In genomic region chr15:30603796-30604195, GRCh38 we compare ENCODE assay signal across 6 cellular contexts. TPM values are rescaled to one million over a fixed set of nuclear protein-coding genes. Genes with fewer than 3 reads are reported as not detected.
"Had no signal": no experiment of that assay in that cellular context is flagged by ENCODE, and none has a peak within 500 bp of the region (broad histone marks: within the 10 kb centered on the region; RNA-seq: fewer than 3 reads in every experiment).

GOLGA8H (plus strand) TSS chr15:30604028; CDS start chr15:30604126, 98 bp downstream.

RNA-seq across cellular contexts. Expression of gene GOLGA8H, which starts in this region (rescaled TPM):
- total RNA-seq: activated CD4-positive, alpha-beta memory T cell treated with anti-CD3 and anti-CD28 coated beads for 36 hours; activated CD4-positive, alpha-beta T cell treated with anti-CD3 and anti-CD28 coated beads, Interleukin-2, amount 10 ng/mL, durations not matched to agents 24 days and 14 days; activated naive CD4-positive, alpha-beta T cell treated with anti-CD3 and anti-CD28 coated beads for 36 hours; activated T-helper 1 cell treated with anti-CD3 and anti-CD28 coated beads, Interleukin-12 subunit alpha, Interleukin-12 subunit beta, Interleukin-2, Interleukin-4 antibody, amounts not matched to agents 30 ng/mL and 10 ng/mL and 1 ng/mL, durations not matched to agents 14 hours and 24 hours and 36 hours; epithelial cell of proximal tubule; esophagus mucosa had no signal
